Comparison of ENCODE assay signal across 1 cellular context in genomic region chr2:128090909-128091690, GRCh38.
TF ChIP-seq lines count a peak whose summit lies in the region.

A gene with protein sequence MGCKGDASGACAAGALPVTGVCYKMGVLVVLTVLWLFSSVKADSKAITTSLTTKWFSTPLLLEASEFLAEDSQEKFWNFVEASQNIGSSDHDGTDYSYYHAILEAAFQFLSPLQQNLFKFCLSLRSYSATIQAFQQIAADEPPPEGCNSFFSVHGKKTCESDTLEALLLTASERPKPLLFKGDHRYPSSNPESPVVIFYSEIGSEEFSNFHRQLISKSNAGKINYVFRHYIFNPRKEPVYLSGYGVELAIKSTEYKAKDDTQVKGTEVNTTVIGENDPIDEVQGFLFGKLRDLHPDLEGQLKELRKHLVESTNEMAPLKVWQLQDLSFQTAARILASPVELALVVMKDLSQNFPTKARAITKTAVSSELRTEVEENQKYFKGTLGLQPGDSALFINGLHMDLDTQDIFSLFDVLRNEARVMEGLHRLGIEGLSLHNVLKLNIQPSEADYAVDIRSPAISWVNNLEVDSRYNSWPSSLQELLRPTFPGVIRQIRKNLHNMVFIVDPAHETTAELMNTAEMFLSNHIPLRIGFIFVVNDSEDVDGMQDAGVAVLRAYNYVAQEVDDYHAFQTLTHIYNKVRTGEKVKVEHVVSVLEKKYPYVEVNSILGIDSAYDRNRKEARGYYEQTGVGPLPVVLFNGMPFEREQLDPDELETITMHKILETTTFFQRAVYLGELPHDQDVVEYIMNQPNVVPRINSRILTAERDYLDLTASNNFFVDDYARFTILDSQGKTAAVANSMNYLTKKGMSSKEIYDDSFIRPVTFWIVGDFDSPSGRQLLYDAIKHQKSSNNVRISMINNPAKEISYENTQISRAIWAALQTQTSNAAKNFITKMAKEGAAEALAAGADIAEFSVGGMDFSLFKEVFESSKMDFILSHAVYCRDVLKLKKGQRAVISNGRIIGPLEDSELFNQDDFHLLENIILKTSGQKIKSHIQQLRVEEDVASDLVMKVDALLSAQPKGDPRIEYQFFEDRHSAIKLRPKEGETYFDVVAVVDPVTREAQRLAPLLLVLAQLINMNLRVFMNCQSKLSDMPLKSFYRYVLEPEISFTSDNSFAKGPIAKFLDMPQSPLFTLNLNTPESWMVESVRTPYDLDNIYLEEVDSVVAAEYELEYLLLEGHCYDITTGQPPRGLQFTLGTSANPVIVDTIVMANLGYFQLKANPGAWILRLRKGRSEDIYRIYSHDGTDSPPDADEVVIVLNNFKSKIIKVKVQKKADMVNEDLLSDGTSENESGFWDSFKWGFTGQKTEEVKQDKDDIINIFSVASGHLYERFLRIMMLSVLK (N-terminal part only) (plus strand): TSS chr2:128091200. CDS start chr2:128091358, 158 bp downstream.

TF ChIP-seq in GM12878, 131 proteins besides CTCF, POLR2A, EP300 and RAD21 (continued from another document):
- TF ChIP-seq PBX3 (IDR thresholded peaks at IDR 0.05; ENCODE audit: insufficient replicate concordance, low read depth, low read length) (peak; percentile 2), YBX1 (IDR thresholded peaks at IDR 0.05) (no peak), HDAC2 (IDR thresholded peaks at IDR 0.05) (no peak), ELK1 (IDR thresholded peaks at IDR 0.05; ENCODE audit: low read depth, low read length) (peak; percentile 83), POLR2AphosphoS2 (IDR thresholded peaks at IDR 0.05; ENCODE audit: low read depth, low read length) (peak; percentile 92), ZBED1 (IDR thresholded peaks at IDR 0.05; ENCODE audit: borderline replicate concordance) (no peak), CHD4 (IDR thresholded peaks at IDR 0.05) (no peak), ZNF207 (IDR thresholded peaks at IDR 0.05; ENCODE audit: borderline replicate concordance) (peak; percentile 67; the same call in 1 of the 2 replicates), CREM (IDR thresholded peaks at IDR 0.05; ENCODE audit: low read depth) (peak; percentile 67; the same call in 1 of the 2 replicates), IRF4 (IDR thresholded peaks at IDR 0.05; ENCODE audit: low read depth, low read length) (no peak), ASH2L (IDR thresholded peaks at IDR 0.05; ENCODE audit: borderline replicate concordance, low read depth) (0 out of 2 replicates have a peak, but pooled peaks have one; percentile 20), SMAD1 (IDR thresholded peaks at IDR 0.05; ENCODE audit: low read depth, partially characterized antibody) (peak; percentile 92), TCF12 (IDR thresholded peaks at IDR 0.05; ENCODE audit: low read depth, low read length) (peak; percentile 75; the same call in 1 of the 2 replicates), KDM1A (IDR thresholded peaks at IDR 0.05; ENCODE audit: borderline replicate concordance) (no peak), CEBPB (IDR thresholded peaks at IDR 0.05; ENCODE audit: borderline replicate concordance in 1 of 2, low read depth in 2 of 2, low read length in 2 of 2) (no peak), CUX1 (IDR thresholded peaks at IDR 0.05; ENCODE audit: insufficient replicate concordance, low read depth, low read length) (no peak), NFXL1 (IDR thresholded peaks at IDR 0.05; ENCODE audit: borderline replicate concordance) (no peak), SMARCA5 (IDR thresholded peaks at IDR 0.05) (no peak), ESRRA (IDR thresholded peaks at IDR 0.05; ENCODE audit: low read length) (peak; percentile 83; the same call in 1 of the 2 replicates)
- TF ChIP-seq, protein P1, sequence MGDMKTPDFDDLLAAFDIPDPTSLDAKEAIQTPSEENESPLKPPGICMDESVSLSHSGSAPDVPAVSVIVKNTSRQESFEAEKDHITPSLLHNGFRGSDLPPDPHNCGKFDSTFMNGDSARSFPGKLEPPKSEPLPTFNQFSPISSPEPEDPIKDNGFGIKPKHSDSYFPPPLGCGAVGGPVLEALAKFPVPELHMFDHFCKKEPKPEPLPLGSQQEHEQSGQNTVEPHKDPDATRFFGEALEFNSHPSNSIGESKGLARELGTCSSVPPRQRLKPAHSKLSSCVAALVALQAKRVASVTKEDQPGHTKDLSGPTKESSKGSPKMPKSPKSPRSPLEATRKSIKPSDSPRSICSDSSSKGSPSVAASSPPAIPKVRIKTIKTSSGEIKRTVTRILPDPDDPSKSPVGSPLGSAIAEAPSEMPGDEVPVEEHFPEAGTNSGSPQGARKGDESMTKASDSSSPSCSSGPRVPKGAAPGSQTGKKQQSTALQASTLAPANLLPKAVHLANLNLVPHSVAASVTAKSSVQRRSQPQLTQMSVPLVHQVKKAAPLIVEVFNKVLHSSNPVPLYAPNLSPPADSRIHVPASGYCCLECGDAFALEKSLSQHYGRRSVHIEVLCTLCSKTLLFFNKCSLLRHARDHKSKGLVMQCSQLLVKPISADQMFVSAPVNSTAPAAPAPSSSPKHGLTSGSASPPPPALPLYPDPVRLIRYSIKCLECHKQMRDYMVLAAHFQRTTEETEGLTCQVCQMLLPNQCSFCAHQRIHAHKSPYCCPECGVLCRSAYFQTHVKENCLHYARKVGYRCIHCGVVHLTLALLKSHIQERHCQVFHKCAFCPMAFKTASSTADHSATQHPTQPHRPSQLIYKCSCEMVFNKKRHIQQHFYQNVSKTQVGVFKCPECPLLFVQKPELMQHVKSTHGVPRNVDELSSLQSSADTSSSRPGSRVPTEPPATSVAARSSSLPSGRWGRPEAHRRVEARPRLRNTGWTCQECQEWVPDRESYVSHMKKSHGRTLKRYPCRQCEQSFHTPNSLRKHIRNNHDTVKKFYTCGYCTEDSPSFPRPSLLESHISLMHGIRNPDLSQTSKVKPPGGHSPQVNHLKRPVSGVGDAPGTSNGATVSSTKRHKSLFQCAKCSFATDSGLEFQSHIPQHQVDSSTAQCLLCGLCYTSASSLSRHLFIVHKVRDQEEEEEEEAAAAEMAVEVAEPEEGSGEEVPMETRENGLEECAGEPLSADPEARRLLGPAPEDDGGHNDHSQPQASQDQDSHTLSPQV (IDR thresholded peaks at IDR 0.05) = no peak
- TF ChIP-seq, protein P2, sequence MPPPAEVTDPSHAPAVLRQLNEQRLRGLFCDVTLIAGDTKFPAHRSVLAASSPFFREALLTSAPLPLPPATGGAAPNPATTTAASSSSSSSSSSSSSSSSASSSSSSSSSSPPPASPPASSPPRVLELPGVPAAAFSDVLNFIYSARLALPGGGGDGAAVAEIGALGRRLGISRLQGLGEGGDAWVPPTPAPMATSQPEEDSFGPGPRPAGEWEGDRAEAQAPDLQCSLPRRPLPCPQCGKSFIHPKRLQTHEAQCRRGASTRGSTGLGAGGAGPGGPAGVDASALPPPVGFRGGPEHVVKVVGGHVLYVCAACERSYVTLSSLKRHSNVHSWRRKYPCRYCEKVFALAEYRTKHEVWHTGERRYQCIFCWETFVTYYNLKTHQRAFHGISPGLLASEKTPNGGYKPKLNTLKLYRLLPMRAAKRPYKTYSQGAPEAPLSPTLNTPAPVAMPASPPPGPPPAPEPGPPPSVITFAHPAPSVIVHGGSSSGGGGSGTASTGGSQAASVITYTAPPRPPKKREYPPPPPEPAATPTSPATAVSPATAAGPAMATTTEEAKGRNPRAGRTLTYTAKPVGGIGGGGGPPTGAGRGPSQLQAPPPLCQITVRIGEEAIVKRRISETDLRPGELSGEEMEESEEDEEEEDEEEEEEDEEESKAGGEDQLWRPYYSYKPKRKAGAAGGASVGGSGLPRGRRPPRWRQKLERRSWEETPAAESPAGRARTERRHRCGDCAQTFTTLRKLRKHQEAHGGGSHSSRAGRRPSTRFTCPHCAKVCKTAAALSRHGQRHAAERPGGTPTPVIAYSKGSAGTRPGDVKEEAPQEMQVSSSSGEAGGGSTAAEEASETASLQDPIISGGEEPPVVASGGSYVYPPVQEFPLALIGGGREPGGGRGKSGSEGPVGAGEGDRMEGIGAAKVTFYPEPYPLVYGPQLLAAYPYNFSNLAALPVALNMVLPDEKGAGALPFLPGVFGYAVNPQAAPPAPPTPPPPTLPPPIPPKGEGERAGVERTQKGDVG (CRISPR knock-in tag; IDR thresholded peaks at IDR 0.05) = no peak
TF ChIP-seq in GM12878: peak in this region for 60.
